Comparison of ENCODE assay signal across 21 cellular contexts in the genomic region with DNA sequence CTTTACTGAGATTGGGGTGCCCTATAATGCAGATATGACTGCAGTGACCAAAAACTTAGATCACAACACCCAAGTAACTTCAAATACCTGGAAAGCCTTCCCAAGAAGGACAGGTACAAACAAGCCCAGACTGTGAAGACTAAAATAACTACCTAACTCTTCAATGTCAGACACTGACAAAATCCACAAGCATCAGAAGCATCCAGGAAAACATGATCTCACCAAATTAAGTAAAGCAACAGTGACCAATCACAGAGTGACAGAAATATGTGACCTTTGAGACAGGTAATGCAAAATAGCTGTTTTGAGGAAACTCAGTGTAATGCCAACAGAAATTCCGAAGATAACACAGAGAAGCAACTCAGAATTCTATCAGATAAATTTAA. TPM values are rescaled to one million over a fixed set of nuclear protein-coding genes. Genes with fewer than 3 reads are reported as not detected.
A peak's percentile ranks its signal among the peaks of the same experiment; 100 is the strongest.
DNase-seq lines count a peak whose midpoint lies in the region; ATAC-seq, FAIRE-seq and TF ChIP-seq lines count a peak whose summit lies in the region.
"Had no signal": no experiment of that assay in that cellular context is flagged by ENCODE, and none has a peak within 500 bp of the region (broad histone marks: within the 10 kb centered on the region; RNA-seq: fewer than 3 reads in every experiment).

No MANE protein-coding gene starts in this region.

- DNase-seq in RWPE2 (ENCODE audit: low spot score): no peak
- peak; percentile 73 for DNase-seq in bronchial epithelial cell (ENCODE audit: low read depth)
- peak; percentile 66 to 89 for DNase-seq in foreskin keratinocyte
- no peak for DNase-seq in smooth muscle cell (lab: John Stamatoyannopoulos, UW; ENCODE audit: unreplicated experiment)
- no peak for DNase-seq in T-helper 9 cell
- DNase-seq in AML-193 (lab: John Stamatoyannopoulos, UW): no peak
- no peak for DNase-seq in NCI-H748 (lab: John Stamatoyannopoulos, UW; ENCODE audit: unreplicated experiment)
- DNase-seq: ACHN; CD4-positive, alpha-beta T cell; DMS153; DMS79; GDM1; GOT3; H7 had no signal

- peak overlapping the region; percentile 50 for H3K4me2 ChIP-seq in smooth muscle cell

- no peaks in the 10 kb centered on the region for H3F3A ChIP-seq in smooth muscle cell (ENCODE audit: low read depth)

- H3K9me3 ChIP-seq in RWPE2 (ENCODE audit: severe bottlenecking) (no peaks in the 10 kb centered on the region), smooth muscle cell (replicated peaks; ENCODE audit: low read depth) (no peaks in the 10 kb centered on the region)

- TF ChIP-seq CTCF in RWPE2 (IDR thresholded peaks at IDR 0.05; ENCODE audit: poor library complexity, severe bottlenecking) (no peak), bronchial epithelial cell (IDR thresholded peaks at IDR 0.05; ENCODE audit: insufficient read depth, low read length, severe bottlenecking) (no peak), foreskin keratinocyte (conservative IDR thresholded peaks at IDR 0.05) (no peak), smooth muscle cell (IDR thresholded peaks at IDR 0.05; ENCODE audit: borderline replicate concordance, insufficient read depth, poor library complexity, severe bottlenecking) (no peak)

- no peak for FAIRE-seq in bronchial epithelial cell (lab: Jason Lieb, UNC)
- FAIRE-seq: A204.1, D721Med, GM12892, GM18507 had no signal

- H4K20me1 ChIP-seq in smooth muscle cell (ENCODE audit: low read depth): no peaks in the 10 kb centered on the region

- H3K36me3 ChIP-seq in RWPE2 (ENCODE audit: low read depth) (no peaks in the 10 kb centered on the region), bronchial epithelial cell (ENCODE audit: control insufficient read depth, insufficient read depth, low read length) (no peaks in the 10 kb centered on the region), smooth muscle cell (ENCODE audit: low read depth) (no peaks in the 10 kb centered on the region)

- H3K4me3 ChIP-seq in RWPE2 (ENCODE audit: severe bottlenecking) (no peak overlapping the region), bronchial epithelial cell (ENCODE audit: low read depth, low read length) (no peak overlapping the region), smooth muscle cell (no peak overlapping the region)

- ATAC-seq in RWPE2 (ENCODE audit: low read depth): 0 out of 3 replicates have a peak, but pooled peaks have one; percentile 19
- ATAC-seq in foreskin keratinocyte: peak; percentile 10

- H3K27me3 ChIP-seq in RWPE2 (ENCODE audit: insufficient read depth, poor library complexity, severe bottlenecking): no peaks in the 10 kb centered on the region
- no peaks in the 10 kb centered on the region for H3K27me3 ChIP-seq in bronchial epithelial cell (ENCODE audit: control insufficient read depth, insufficient read depth, low read length)
- peaks cover 3% of the 10 kb centered on the region for H3K27me3 ChIP-seq in foreskin keratinocyte
- H3K27me3 ChIP-seq in smooth muscle cell (ENCODE audit: low read depth): no peaks in the 10 kb centered on the region

- H2AFZ ChIP-seq in smooth muscle cell (ENCODE audit: low read depth): no peak overlapping the region

- WGBS in smooth muscle cell (ENCODE audit: low lambda C conversion rate): 73% methylated on average over 1 of the region's 1 CpG

- no peaks in the 10 kb centered on the region for H3K79me2 ChIP-seq in smooth muscle cell (ENCODE audit: low read depth)

- H3K27ac ChIP-seq in RWPE2 (ENCODE audit: poor library complexity, severe bottlenecking) (no peak overlapping the region), foreskin keratinocyte (no peak overlapping the region), smooth muscle cell (ENCODE audit: low read depth) (peak overlapping the region; percentile 89)
- H3K27ac ChIP-seq: C4-2B had no signal

- H3K4me1 ChIP-seq in RWPE2 (ENCODE audit: insufficient read depth, poor library complexity, severe bottlenecking) (no peaks in the 10 kb centered on the region), foreskin keratinocyte (peaks cover 11% of the 10 kb centered on the region), smooth muscle cell (ENCODE audit: low read depth) (no peaks in the 10 kb centered on the region)

- peak overlapping the region; percentile 47 for H3K9ac ChIP-seq in smooth muscle cell (ENCODE audit: low read depth)

RNA-seq across cellular contexts. Expression of a gene that starts 47.8 kb away (rescaled TPM):
- total RNA-seq in bronchial epithelial cell (not detected in 2 replicates), foreskin keratinocyte (not detected in 2 replicates), smooth muscle cell (11.6 and 14.1 TPM in 2 replicates)
- polyA plus RNA-seq in foreskin keratinocyte (not detected in 2 replicates), smooth muscle cell (1.4 and 2.7 TPM in 2 replicates)
- total RNA-seq: CD4-positive, alpha-beta T cell; HT-29 had no signal
- polyA plus RNA-seq: BJ had no signal

RNA-seq across cellular contexts. Expression of a gene that starts 49.4 kb away (rescaled TPM):
- 12.4 and 14.2 TPM in 2 replicates for total RNA-seq in bronchial epithelial cell
- total RNA-seq in foreskin keratinocyte: 8.5 and 9.2 TPM in 2 replicates
- polyA plus RNA-seq in foreskin keratinocyte: 2.3 and 2.6 TPM in 2 replicates
- total RNA-seq in smooth muscle cell: 21.7 and 31.2 TPM in 2 replicates
- 7.1 and 7.5 TPM in 2 replicates for polyA plus RNA-seq in smooth muscle cell

Comparison
In these comparisons a context has a peak if more than half of its experiments do, and no peak if none do; other contexts are left out.
1. DNase-seq: peak in bronchial epithelial cell (single experiment) and foreskin keratinocyte (2 of 2); none in RWPE2 (single experiment), smooth muscle cell (single experiment), T-helper 9 cell (single experiment), AML-193 (0 of 2) and NCI-H748 (single experiment).
2. RNA of a gene that starts 47.8 kb away (total RNA-seq): 11.6 to 14.1 TPM in smooth muscle cell; not detected in bronchial epithelial cell and not detected in foreskin keratinocyte; every median in the first group is over 10 times any median in the second.